ENCODE assay signal across 14 cellular contexts in genomic region chr2:100978582-100979051, GRCh38. TPM values are rescaled to one million over a fixed set of nuclear protein-coding genes. Genes with fewer than 3 reads are reported as not detected.
DNase-seq lines count a peak whose midpoint lies in the region; ATAC-seq and TF ChIP-seq lines count a peak whose summit lies in the region.
"Had no signal": no experiment of that assay in that cellular context is flagged by ENCODE, and none has a peak within 500 bp of the region (broad histone marks: within the 10 kb centered on the region; RNA-seq: fewer than 3 reads in every experiment).

No MANE protein-coding gene starts in this region.

- no peak for ATAC-seq in activated T-cell treated with anti-CD3 and anti-CD28 coated beads, Interleukin-2, amount 50 U/mL, for 4 hours
- no peak for ATAC-seq in HG03039 (IDR thresholded peaks at IDR 0.05; ENCODE audit: unreplicated experiment)
- ATAC-seq: A549 had no signal

- H3K27me3 Mint-ChIP-seq in activated T-cell treated with anti-CD3 and anti-CD28 coated beads, Interleukin-2, amount 50 U/mL, for 24 hours = no peaks in the 10 kb centered on the region
- no peaks in the 10 kb centered on the region for H3K27me3 Mint-ChIP-seq in activated T-cell treated with anti-CD3 and anti-CD28 coated beads, Interleukin-2, amount 50 U/mL, for 4 hours (ENCODE audit: low read depth)

- TF ChIP-seq CTCF in transverse colon (IDR thresholded peaks at IDR 0.05) = no peak

- H3K4me1 ChIP-seq in transverse colon = peaks cover 0 to 6% (median 0%) of the 10 kb centered on the region in 4 donors

- TF ChIP-seq POLR2A in transverse colon (IDR thresholded peaks at IDR 0.05) = no peak

- H3K9me3 ChIP-seq in transverse colon = no peaks in the 10 kb centered on the region
- H3K9me3 ChIP-seq: A549, tibial nerve had no signal

- H3K27ac Mint-ChIP-seq in activated T-cell treated with anti-CD3 and anti-CD28 coated beads, Interleukin-2, amount 50 U/mL, for 24 hours = peak overlapping the region; percentile 19
- H3K27ac Mint-ChIP-seq: activated T-cell treated with anti-CD3 and anti-CD28 coated beads, Interleukin-2, amount 50 U/mL, for 72 hours; neural progenitor cell had no signal

- peak overlapping the region in 3 of 4 donors; percentile 43 to 54 (median 54) for H3K27ac ChIP-seq in transverse colon
- H3K27ac ChIP-seq: A549, neural progenitor cell, tibial nerve had no signal

- H3K4me1 Mint-ChIP-seq in activated T-cell treated with anti-CD3 and anti-CD28 coated beads, Interleukin-2, amount 50 U/mL, for 24 hours (ENCODE audit: low read depth) = no peaks in the 10 kb centered on the region
- no peaks in the 10 kb centered on the region for H3K4me1 Mint-ChIP-seq in activated T-cell treated with anti-CD3 and anti-CD28 coated beads, Interleukin-2, amount 50 U/mL, for 4 hours (ENCODE audit: low read depth)

- in situ Hi-C loops in transverse colon (cut with MboI; ENCODE audit: low pct_ligation_motif_present in 1 of 4, low pct_unique_long_range_greater_than_20kb in 1 of 4, low sequenced_read_pairs in 3 of 4) = loop anchor here in 1 of 4 donors (25.0 kb wide), 1 partner anchor 366 kb away; no protein-coding TSS in a partner anchor

- H3K4me3 ChIP-seq in transverse colon = no peak overlapping the region
- H3K4me3 ChIP-seq: A549, neural progenitor cell, tibial nerve had no signal

- no peaks in the 10 kb centered on the region for H3K9me3 Mint-ChIP-seq in activated T-cell treated with anti-CD3 and anti-CD28 coated beads, Interleukin-2, amount 50 U/mL, for 24 hours
- no peaks in the 10 kb centered on the region for H3K9me3 Mint-ChIP-seq in activated T-cell treated with anti-CD3 and anti-CD28 coated beads, Interleukin-2, amount 50 U/mL, for 4 hours
- H3K9me3 Mint-ChIP-seq: activated T-cell treated with anti-CD3 and anti-CD28 coated beads, Interleukin-2, amount 50 U/mL, for 72 hours; neural progenitor cell had no signal

- peaks cover 6% of the 10 kb centered on the region for H3K36me3 Mint-ChIP-seq in activated T-cell treated with anti-CD3 and anti-CD28 coated beads, Interleukin-2, amount 50 U/mL, for 24 hours (ENCODE audit: low read depth)
- no peaks in the 10 kb centered on the region for H3K36me3 Mint-ChIP-seq in activated T-cell treated with anti-CD3 and anti-CD28 coated beads, Interleukin-2, amount 50 U/mL, for 4 hours (ENCODE audit: insufficient read depth)
- H3K36me3 Mint-ChIP-seq: neural progenitor cell had no signal

- 65 to 70% methylated on average over 5 to 13 of the region's 13 CpGs for WGBS in transverse colon (ENCODE audit: low coverage in 1 of 2), 2 donors

- no peaks in the 10 kb centered on the region for H3K27me3 ChIP-seq in transverse colon
- H3K27me3 ChIP-seq: neural progenitor cell, tibial nerve had no signal

- H3K4me3 Mint-ChIP-seq in activated T-cell treated with anti-CD3 and anti-CD28 coated beads, Interleukin-2, amount 50 U/mL, for 24 hours = no peak overlapping the region
- H3K4me3 Mint-ChIP-seq in activated T-cell treated with anti-CD3 and anti-CD28 coated beads, Interleukin-2, amount 50 U/mL, for 4 hours = no peak overlapping the region
- H3K4me3 Mint-ChIP-seq: activated T-cell treated with anti-CD3 and anti-CD28 coated beads, Interleukin-2, amount 50 U/mL, for 72 hours; neural progenitor cell had no signal

- TF ChIP-seq EP300 in transverse colon (IDR thresholded peaks at IDR 0.05; ENCODE audit: low read depth) = no peak

- intact Hi-C loops in transverse colon (cut with DNase I; ENCODE audit: low total_unique reads) = loop anchor here (10.0 kb wide), 1 partner anchor 94 kb away; no protein-coding TSS in a partner anchor

- DNase-seq in activated T-cell treated with anti-CD3 and anti-CD28 coated beads, Interleukin-2, amount 50 U/mL, for 24 hours = no peak
- no peak for DNase-seq in activated T-cell treated with anti-CD3 and anti-CD28 coated beads, Interleukin-2, amount 50 U/mL, for 4 hours
- peak; percentile 44 for DNase-seq in cerebellum (ENCODE audit: low spot score)
- peak; percentile 73 for DNase-seq in mesenteric fat pad (ENCODE audit: low spot score)
- peak; percentile 20 for DNase-seq in transverse colon
- no peak for DNase-seq in stimulated activated CD4-positive, alpha-beta T cell treated with anti-CD3 and anti-CD28 coated beads, Interleukin-4, amount 100 ng/mL, for 24 hours
- DNase-seq in NCI-H1930 (lab: John Stamatoyannopoulos, UW) = no peak
- DNase-seq: activated T-cell treated with anti-CD3 and anti-CD28 coated beads, Interleukin-2, amount 50 U/mL, for 72 hours; KBM-7; NCI-H2081 had no signal

- no peaks in the 10 kb centered on the region for H3K36me3 ChIP-seq in transverse colon
- H3K36me3 ChIP-seq: neural progenitor cell had no signal

RNA-seq across cellular contexts. Expression of gene RPL31, which starts 23.5 kb away (rescaled TPM):
- total RNA-seq in activated T-cell treated with anti-CD3 and anti-CD28 coated beads, Interleukin-2, amount 50 U/mL, for 4 hours = 1,000 to 10,000 TPM; 1,558 to 1,629 (median 1,588) TPM
- total RNA-seq in cerebellum = 510 TPM
- total RNA-seq in mesenteric fat pad = 1,076 TPM
- total RNA-seq in transverse colon = 1,000 to 10,000 TPM in 2 of 4 donors, 100 to 1,000 TPM in 2; 258 to 1,056 (median 762) TPM

Comparison
In these comparisons a context has a peak if more than half of its experiments do, and no peak if none do; other contexts are left out.
1. DNase-seq: peak in cerebellum (single experiment), mesenteric fat pad (single experiment) and transverse colon (single experiment); none in activated T-cell treated with anti-CD3 and anti-CD28 coated beads, Interleukin-2, amount 50 U/mL, for 24 hours (single experiment), activated T-cell treated with anti-CD3 and anti-CD28 coated beads, Interleukin-2, amount 50 U/mL, for 4 hours (single experiment), stimulated activated CD4-positive, alpha-beta T cell treated with anti-CD3 and anti-CD28 coated beads, Interleukin-4, amount 100 ng/mL, for 24 hours (single experiment) and NCI-H1930 (0 of 2).